25 cellular contexts compared by ENCODE assay signal in genomic region chr1:240582953-240583352, GRCh38. TPM values are rescaled to one million over a fixed set of nuclear protein-coding genes. Genes with fewer than 3 reads are reported as not detected.
A peak's percentile ranks its signal among the peaks of the same experiment; 100 is the strongest.
DNase-seq lines count a peak whose midpoint lies in the region; ATAC-seq and TF ChIP-seq lines count a peak whose summit lies in the region.
"Had no signal": no experiment of that assay in that cellular context is flagged by ENCODE, and none has a peak within 500 bp of the region (broad histone marks: within the 10 kb centered on the region; RNA-seq: fewer than 3 reads in every experiment).

No MANE protein-coding gene starts in this region.

- no peak for ATAC-seq in left lobe of liver
- ATAC-seq: activated naive CD8-positive, alpha-beta T cell treated with anti-CD3 and anti-CD28 coated beads, Interleukin-2, amount 50 U/mL, for 24 hours; left cardiac atrium had no signal

- no peak for TF ChIP-seq CTCF in KMS-11 (conservative IDR thresholded peaks at IDR 0.05; ENCODE audit: low read depth, low read length)
- TF ChIP-seq CTCF in chondrocyte (IDR thresholded peaks at IDR 0.05) = no peak

- no peak overlapping the region for H2BK15ac ChIP-seq in mesenchymal stem cell (ENCODE audit: low read depth, poor library complexity, severe bottlenecking)

- H3K4me2 ChIP-seq in BLaER1 treated with 17β-estradiol and CSF1 and Interleukin-3, amounts not matched to agents 10 nM and 100 nM = peak overlapping the region; percentile 27 to 78 (median 60); a peak in 21 of 22 replicates
- H3K4me2 ChIP-seq in KMS-11 = peak overlapping the region; percentile 63; the same call in 1 of the 2 replicates
- H3K4me2 ChIP-seq in mesenchymal stem cell (ENCODE audit: low read length, poor library complexity, severe bottlenecking) = no peak overlapping the region

- DNase-seq in chondrocyte (ENCODE audit: low spot score) (no peak), mesenchymal stem cell (peak; percentile 32), left lobe of liver (ENCODE audit: low spot score) (no peak), activated gamma-delta T cell treated with Interleukin-2 at 50 U/mL for 16 hours (no peak), HCEC 1CT (no peak), HK-2 (ENCODE audit: unreplicated experiment) (no peak)
- DNase-seq: activated CD4-positive, alpha-beta T cell treated with anti-CD3 and anti-CD28 coated beads, Interleukin-2, amount 50 U/mL, for 48 hours; activated CD4-positive, CD25-positive, alpha-beta regulatory T cell treated with anti-CD3 and anti-CD28 coated beads, Interleukin-2, amount 50 U/mL, for 72 hours; activated naive CD8-positive, alpha-beta T cell treated with anti-CD3 and anti-CD28 coated beads, Interleukin-2, amount 50 U/mL, for 24 hours; activated T-cell treated with anti-CD3 and anti-CD28 coated beads, Interleukin-2, amount 50 U/mL, for 48 hours; caudate nucleus; dermis blood vessel endothelial cell; endodermal cell; hypothalamus; left cardiac atrium; NCI-H1092; NCI-H1694 treated with DMSO at 0.1 percent for 48 hours; NCI-H446 treated with DMSO at 0.1 percent for 48 hours; stimulated activated naive CD4-positive, alpha-beta T cell had no signal

- peak overlapping the region in 10 of 11 experiments; percentile 5 to 58 (median 34); a peak in 13 of 22 replicates for H3K27ac ChIP-seq in BLaER1 treated with 17β-estradiol and CSF1 and Interleukin-3, amounts not matched to agents 10 nM and 100 nM
- no peak overlapping the region for H3K27ac ChIP-seq in KMS-11
- peak overlapping the region; percentile 79 for H3K27ac ChIP-seq in mesenchymal stem cell (ENCODE audit: low read length, poor library complexity, severe bottlenecking)

- no peaks in the 10 kb centered on the region for H3K9me3 Mint-ChIP-seq in chondrocyte (ENCODE audit: low read depth)
- H3K9me3 Mint-ChIP-seq: activated naive CD8-positive, alpha-beta T cell treated with anti-CD3 and anti-CD28 coated beads, Interleukin-2, amount 50 U/mL, for 24 hours; endodermal cell; nephron; type B pancreatic cell had no signal

- H3K27ac Mint-ChIP-seq in chondrocyte (ENCODE audit: unreplicated experiment) = peak overlapping the region; percentile 55
- H3K27ac Mint-ChIP-seq: activated naive CD8-positive, alpha-beta T cell treated with anti-CD3 and anti-CD28 coated beads, Interleukin-2, amount 50 U/mL, for 24 hours; endodermal cell; nephron; type B pancreatic cell had no signal

- no peaks in the 10 kb centered on the region for H3K36me3 Mint-ChIP-seq in chondrocyte (ENCODE audit: low read depth)
- H3K36me3 Mint-ChIP-seq: type B pancreatic cell had no signal

- no peak overlapping the region for H3K18ac ChIP-seq in mesenchymal stem cell (ENCODE audit: low read depth in 1 of 2, low read length in 2 of 2)

- H3K9me3 ChIP-seq in BLaER1 treated with 17β-estradiol and CSF1 and Interleukin-3, amounts not matched to agents 10 nM and 100 nM (replicated peaks in 1 of 11) = peaks cover 0 to 10% (median 6%) of the 10 kb centered on the region in 11 experiments; a peak in 6 of 22 replicates
- no peaks in the 10 kb centered on the region for H3K9me3 ChIP-seq in mesenchymal stem cell (ENCODE audit: control insufficient read depth, low read length)
- H3K9me3 ChIP-seq: HAP-1 had no signal

- WGBS in mesenchymal stem cell = no CpG with 5 or more reads among the region's 4 CpGs

- H3K14ac ChIP-seq in mesenchymal stem cell (ENCODE audit: low read length in 2 of 2) = no peak overlapping the region

- no peak overlapping the region for H2BK5ac ChIP-seq in mesenchymal stem cell (ENCODE audit: low read depth, low read length, poor library complexity, severe bottlenecking)

- H3K4me3 Mint-ChIP-seq in chondrocyte (ENCODE audit: unreplicated experiment) = no peak overlapping the region
- H3K4me3 Mint-ChIP-seq: activated naive CD8-positive, alpha-beta T cell treated with anti-CD3 and anti-CD28 coated beads, Interleukin-2, amount 50 U/mL, for 24 hours; endodermal cell; nephron; type B pancreatic cell had no signal

- peaks cover 5% of the 10 kb centered on the region for H3K4me1 Mint-ChIP-seq in chondrocyte (ENCODE audit: low read depth)
- H3K4me1 Mint-ChIP-seq: activated naive CD8-positive, alpha-beta T cell treated with anti-CD3 and anti-CD28 coated beads, Interleukin-2, amount 50 U/mL, for 24 hours; endodermal cell had no signal

- no peaks in the 10 kb centered on the region for H3K36me3 ChIP-seq in BLaER1 treated with 17β-estradiol and CSF1 and Interleukin-3, amounts not matched to agents 10 nM and 100 nM
- H3K36me3 ChIP-seq in KMS-11 (ENCODE audit: insufficient read depth) = no peaks in the 10 kb centered on the region
- peaks cover 0 to 19% of the 10 kb centered on the region in 2 experiments for H3K36me3 ChIP-seq in mesenchymal stem cell (ENCODE audit: control insufficient read depth in 1 of 2, insufficient read depth in 2 of 2, low read depth in 1 of 2, low read length in 2 of 2)
- H3K36me3 ChIP-seq: HAP-1 had no signal

- 0 out of 22 replicates have a peak overlapping the region, but pooled peaks of 1 of the 11 experiments have one; percentile 7 for H3K9ac ChIP-seq in BLaER1 treated with 17β-estradiol and CSF1 and Interleukin-3, amounts not matched to agents 10 nM and 100 nM
- no peak overlapping the region for H3K9ac ChIP-seq in KMS-11
- H3K9ac ChIP-seq in mesenchymal stem cell (ENCODE audit: low read length) = no peak overlapping the region

- no peak overlapping the region for H2BK12ac ChIP-seq in mesenchymal stem cell (ENCODE audit: low read length in 2 of 2)

- no peaks in the 10 kb centered on the region for H3K79me2 ChIP-seq in KMS-11 (ENCODE audit: insufficient read depth, low read depth)

- no peak overlapping the region for H3K4me3 ChIP-seq in BLaER1 treated with 17β-estradiol and CSF1 and Interleukin-3, amounts not matched to agents 10 nM and 100 nM
- no peak overlapping the region for H3K4me3 ChIP-seq in KMS-11 (IDR thresholded peaks at IDR 0.05; ENCODE audit: insufficient read depth, low read depth, low read length)
- H3K4me3 ChIP-seq in mesenchymal stem cell (ENCODE audit: insufficient read depth in 1 of 2, low read depth in 1 of 2, low read length in 2 of 2) = no peak overlapping the region
- H3K4me3 ChIP-seq: HAP-1 had no signal

- H3K23ac ChIP-seq in mesenchymal stem cell (ENCODE audit: low read length in 2 of 2) = no peak overlapping the region

- H3K27me3 Mint-ChIP-seq in chondrocyte (ENCODE audit: low read depth) = no peaks in the 10 kb centered on the region
- H3K27me3 Mint-ChIP-seq: activated naive CD8-positive, alpha-beta T cell treated with anti-CD3 and anti-CD28 coated beads, Interleukin-2, amount 50 U/mL, for 24 hours had no signal

- no peak overlapping the region for H4K8ac ChIP-seq in mesenchymal stem cell (ENCODE audit: low read length)

- no peak overlapping the region for H4K91ac ChIP-seq in mesenchymal stem cell (ENCODE audit: low read length)

- no peaks in the 10 kb centered on the region for H3K79me1 ChIP-seq in mesenchymal stem cell (replicated peaks; ENCODE audit: low read length, poor library complexity, severe bottlenecking)

- H2AFZ ChIP-seq in KMS-11 (ENCODE audit: low read depth) = no peak overlapping the region
- H2AFZ ChIP-seq in mesenchymal stem cell (ENCODE audit: low read depth, low read length) = no peak overlapping the region

- H4K20me1 ChIP-seq in BLaER1 treated with 17β-estradiol and CSF1 and Interleukin-3, amounts not matched to agents 10 nM and 100 nM = no peaks in the 10 kb centered on the region
- H4K20me1 ChIP-seq in KMS-11 (ENCODE audit: insufficient read depth) = no peaks in the 10 kb centered on the region

- H3K4me1 ChIP-seq in BLaER1 treated with 17β-estradiol and CSF1 and Interleukin-3, amounts not matched to agents 10 nM and 100 nM = peaks cover 42 to 82% (median 61%) of the 10 kb centered on the region in 10 experiments
- H3K4me1 ChIP-seq in KMS-11 (ENCODE audit: low read depth, poor library complexity, severe bottlenecking) = peaks cover 24% of the 10 kb centered on the region
- peaks cover 2% of the 10 kb centered on the region for H3K4me1 ChIP-seq in mesenchymal stem cell (ENCODE audit: control insufficient read depth, insufficient read depth, low read depth, low read length)
- H3K4me1 ChIP-seq: HAP-1 had no signal

- H2BK120ac ChIP-seq in mesenchymal stem cell (ENCODE audit: low read depth, low read length) = no peak overlapping the region

- H3K4ac ChIP-seq in mesenchymal stem cell (ENCODE audit: low read depth in 1 of 2, low read length in 2 of 2) = no peak overlapping the region

- no peak overlapping the region for H2AK5ac ChIP-seq in mesenchymal stem cell (ENCODE audit: low read length, severe bottlenecking)

- H3K27me3 ChIP-seq in BLaER1 treated with 17β-estradiol and CSF1 and Interleukin-3, amounts not matched to agents 10 nM and 100 nM = no peaks in the 10 kb centered on the region
- H3K27me3 ChIP-seq in KMS-11 (ENCODE audit: insufficient read depth, low read depth) (no peaks in the 10 kb centered on the region), mesenchymal stem cell (ENCODE audit: control insufficient read depth in 1 of 2, insufficient read depth in 1 of 2, low read length in 2 of 2) (no peaks in the 10 kb centered on the region)

RNA-seq across cellular contexts. Expression of gene GREM2, which starts 29.0 kb away (rescaled TPM):
- total RNA-seq in chondrocyte (0.05 to 0.53 TPM (median 0.13 TPM) in 3 replicates), left lobe of liver (20.1 TPM)
- 2.2 TPM for polyA plus RNA-seq in mesenchymal stem cell (2013, experiment 1 of 2)
- polyA plus RNA-seq in mesenchymal stem cell (2013, experiment 2 of 2) = 2.2 TPM
- total RNA-seq: dermis blood vessel endothelial cell, left cardiac atrium, lung microvascular endothelial cell had no signal

Comparison
In these comparisons a context has a peak if more than half of its experiments do, and no peak if none do; other contexts are left out.
1. RNA of gene GREM2, which starts 29.0 kb away (total RNA-seq): 20.1 TPM in left lobe of liver (single experiment); 0.05 to 0.53 TPM in chondrocyte; every median in the first group is over 10 times any median in the second.